ENCODE assay signal across 1 cellular context in genomic region chr12:110583137-110584059, GRCh38.
A peak's percentile ranks its signal among the peaks of the same experiment; 100 is the strongest.
TF ChIP-seq lines count a peak whose summit lies in the region.

A gene with protein sequence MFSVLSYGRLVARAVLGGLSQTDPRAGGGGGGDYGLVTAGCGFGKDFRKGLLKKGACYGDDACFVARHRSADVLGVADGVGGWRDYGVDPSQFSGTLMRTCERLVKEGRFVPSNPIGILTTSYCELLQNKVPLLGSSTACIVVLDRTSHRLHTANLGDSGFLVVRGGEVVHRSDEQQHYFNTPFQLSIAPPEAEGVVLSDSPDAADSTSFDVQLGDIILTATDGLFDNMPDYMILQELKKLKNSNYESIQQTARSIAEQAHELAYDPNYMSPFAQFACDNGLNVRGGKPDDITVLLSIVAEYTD (minus strand): TSS chr12:110583318. CDS start chr12:110583031, 287 bp downstream.

TF ChIP-seq in K562, 482 proteins besides CTCF, POLR2A, EP300 and RAD21 (continued from another document and continues in another):
- TF ChIP-seq, protein P1, sequence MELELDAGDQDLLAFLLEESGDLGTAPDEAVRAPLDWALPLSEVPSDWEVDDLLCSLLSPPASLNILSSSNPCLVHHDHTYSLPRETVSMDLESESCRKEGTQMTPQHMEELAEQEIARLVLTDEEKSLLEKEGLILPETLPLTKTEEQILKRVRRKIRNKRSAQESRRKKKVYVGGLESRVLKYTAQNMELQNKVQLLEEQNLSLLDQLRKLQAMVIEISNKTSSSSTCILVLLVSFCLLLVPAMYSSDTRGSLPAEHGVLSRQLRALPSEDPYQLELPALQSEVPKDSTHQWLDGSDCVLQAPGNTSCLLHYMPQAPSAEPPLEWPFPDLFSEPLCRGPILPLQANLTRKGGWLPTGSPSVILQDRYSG (tag; conservative IDR thresholded peaks at IDR 0.05; ENCODE audit: low read depth) = no peak
- no peak for TF ChIP-seq TCF15 (CRISPR knock-in tag; IDR thresholded peaks at IDR 0.05)
- TF ChIP-seq NR2F6 (CRISPR knock-in tag; IDR thresholded peaks at IDR 0.05) = no peak
- TF ChIP-seq KDM2B (CRISPR knock-in tag; IDR thresholded peaks at IDR 0.05) = no peak
- no peak for TF ChIP-seq CSDE1 (IDR thresholded peaks at IDR 0.05)
- peak; percentile 93 for TF ChIP-seq NFIC (IDR thresholded peaks at IDR 0.05)
- peak; percentile 69 to 97 (median 94) for TF ChIP-seq YY1 (IDR thresholded peaks at IDR 0.05; ENCODE audit: borderline replicate concordance in 1 of 3, control insufficient read depth in 1 of 3, extremely low read depth in 1 of 3, insufficient read depth in 3 of 3, insufficient read length in 1 of 3, insufficient replicate concordance in 2 of 3, low read depth in 1 of 3, low read length in 2 of 3)
- 0 out of 2 replicates have a peak, but pooled peaks have one; percentile 10 for TF ChIP-seq CREB3L1 (IDR thresholded peaks at IDR 0.05; ENCODE audit: borderline replicate concordance, low read depth)
- TF ChIP-seq SIN3A (IDR thresholded peaks at IDR 0.05; ENCODE audit: borderline replicate concordance in 2 of 2, control insufficient read depth in 1 of 2, low read depth in 2 of 2, low read length in 2 of 2) = peak; percentile 49 to 72; a peak in 2 of 4 replicates
- no peak for TF ChIP-seq NR0B1 (IDR thresholded peaks at IDR 0.05; ENCODE audit: partially characterized antibody)
- no peak for TF ChIP-seq ZNF197 (CRISPR knock-in tag; IDR thresholded peaks at IDR 0.05; ENCODE audit: low read depth)
- TF ChIP-seq, protein P2, sequence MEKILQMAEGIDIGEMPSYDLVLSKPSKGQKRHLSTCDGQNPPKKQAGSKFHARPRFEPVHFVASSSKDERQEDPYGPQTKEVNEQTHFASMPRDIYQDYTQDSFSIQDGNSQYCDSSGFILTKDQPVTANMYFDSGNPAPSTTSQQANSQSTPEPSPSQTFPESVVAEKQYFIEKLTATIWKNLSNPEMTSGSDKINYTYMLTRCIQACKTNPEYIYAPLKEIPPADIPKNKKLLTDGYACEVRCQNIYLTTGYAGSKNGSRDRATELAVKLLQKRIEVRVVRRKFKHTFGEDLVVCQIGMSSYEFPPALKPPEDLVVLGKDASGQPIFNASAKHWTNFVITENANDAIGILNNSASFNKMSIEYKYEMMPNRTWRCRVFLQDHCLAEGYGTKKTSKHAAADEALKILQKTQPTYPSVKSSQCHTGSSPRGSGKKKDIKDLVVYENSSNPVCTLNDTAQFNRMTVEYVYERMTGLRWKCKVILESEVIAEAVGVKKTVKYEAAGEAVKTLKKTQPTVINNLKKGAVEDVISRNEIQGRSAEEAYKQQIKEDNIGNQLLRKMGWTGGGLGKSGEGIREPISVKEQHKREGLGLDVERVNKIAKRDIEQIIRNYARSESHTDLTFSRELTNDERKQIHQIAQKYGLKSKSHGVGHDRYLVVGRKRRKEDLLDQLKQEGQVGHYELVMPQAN (IDR thresholded peaks at IDR 0.05; ENCODE audit: borderline replicate concordance) = peak; percentile 46; the same call in 1 of the 2 replicates
- peak; percentile 29; the same call in 1 of the 2 replicates for TF ChIP-seq NCOR1 (IDR thresholded peaks at IDR 0.05)
- TF ChIP-seq, protein P3, sequence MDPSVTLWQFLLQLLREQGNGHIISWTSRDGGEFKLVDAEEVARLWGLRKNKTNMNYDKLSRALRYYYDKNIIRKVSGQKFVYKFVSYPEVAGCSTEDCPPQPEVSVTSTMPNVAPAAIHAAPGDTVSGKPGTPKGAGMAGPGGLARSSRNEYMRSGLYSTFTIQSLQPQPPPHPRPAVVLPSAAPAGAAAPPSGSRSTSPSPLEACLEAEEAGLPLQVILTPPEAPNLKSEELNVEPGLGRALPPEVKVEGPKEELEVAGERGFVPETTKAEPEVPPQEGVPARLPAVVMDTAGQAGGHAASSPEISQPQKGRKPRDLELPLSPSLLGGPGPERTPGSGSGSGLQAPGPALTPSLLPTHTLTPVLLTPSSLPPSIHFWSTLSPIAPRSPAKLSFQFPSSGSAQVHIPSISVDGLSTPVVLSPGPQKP (CRISPR knock-in tag; IDR thresholded peaks at IDR 0.05) = no peak
- no peak for TF ChIP-seq SETDB1 (IDR thresholded peaks at IDR 0.05; ENCODE audit: low read length)
- TF ChIP-seq ATF7 (IDR thresholded peaks at IDR 0.05) = 0 out of 2 replicates have a peak, but pooled peaks have one; percentile 21
- TF ChIP-seq CHD2 (IDR thresholded peaks at IDR 0.05; ENCODE audit: low read depth, low read length) = no peak
- TF ChIP-seq FIP1L1 (IDR thresholded peaks at IDR 0.05; ENCODE audit: low read depth, low read length, poor library complexity, severe bottlenecking) = no peak
- no peak for TF ChIP-seq HMGXB4 (CRISPR knock-in tag; IDR thresholded peaks at IDR 0.05)
- TF ChIP-seq MECOM (CRISPR knock-in tag; IDR thresholded peaks at IDR 0.05) = no peak
- peak; percentile 56 for TF ChIP-seq KDM5B (IDR thresholded peaks at IDR 0.05; ENCODE audit: insufficient replicate concordance, low read depth, low read length)
- no peak for TF ChIP-seq ZNF644 (tag; IDR thresholded peaks at IDR 0.05; ENCODE audit: low read depth)
- TF ChIP-seq ZNF764 (CRISPR knock-in tag; IDR thresholded peaks at IDR 0.05; ENCODE audit: low read depth) = no peak
- TF ChIP-seq PRMT5 (CRISPR knock-in tag; IDR thresholded peaks at IDR 0.05) = no peak
- TF ChIP-seq, protein P4, sequence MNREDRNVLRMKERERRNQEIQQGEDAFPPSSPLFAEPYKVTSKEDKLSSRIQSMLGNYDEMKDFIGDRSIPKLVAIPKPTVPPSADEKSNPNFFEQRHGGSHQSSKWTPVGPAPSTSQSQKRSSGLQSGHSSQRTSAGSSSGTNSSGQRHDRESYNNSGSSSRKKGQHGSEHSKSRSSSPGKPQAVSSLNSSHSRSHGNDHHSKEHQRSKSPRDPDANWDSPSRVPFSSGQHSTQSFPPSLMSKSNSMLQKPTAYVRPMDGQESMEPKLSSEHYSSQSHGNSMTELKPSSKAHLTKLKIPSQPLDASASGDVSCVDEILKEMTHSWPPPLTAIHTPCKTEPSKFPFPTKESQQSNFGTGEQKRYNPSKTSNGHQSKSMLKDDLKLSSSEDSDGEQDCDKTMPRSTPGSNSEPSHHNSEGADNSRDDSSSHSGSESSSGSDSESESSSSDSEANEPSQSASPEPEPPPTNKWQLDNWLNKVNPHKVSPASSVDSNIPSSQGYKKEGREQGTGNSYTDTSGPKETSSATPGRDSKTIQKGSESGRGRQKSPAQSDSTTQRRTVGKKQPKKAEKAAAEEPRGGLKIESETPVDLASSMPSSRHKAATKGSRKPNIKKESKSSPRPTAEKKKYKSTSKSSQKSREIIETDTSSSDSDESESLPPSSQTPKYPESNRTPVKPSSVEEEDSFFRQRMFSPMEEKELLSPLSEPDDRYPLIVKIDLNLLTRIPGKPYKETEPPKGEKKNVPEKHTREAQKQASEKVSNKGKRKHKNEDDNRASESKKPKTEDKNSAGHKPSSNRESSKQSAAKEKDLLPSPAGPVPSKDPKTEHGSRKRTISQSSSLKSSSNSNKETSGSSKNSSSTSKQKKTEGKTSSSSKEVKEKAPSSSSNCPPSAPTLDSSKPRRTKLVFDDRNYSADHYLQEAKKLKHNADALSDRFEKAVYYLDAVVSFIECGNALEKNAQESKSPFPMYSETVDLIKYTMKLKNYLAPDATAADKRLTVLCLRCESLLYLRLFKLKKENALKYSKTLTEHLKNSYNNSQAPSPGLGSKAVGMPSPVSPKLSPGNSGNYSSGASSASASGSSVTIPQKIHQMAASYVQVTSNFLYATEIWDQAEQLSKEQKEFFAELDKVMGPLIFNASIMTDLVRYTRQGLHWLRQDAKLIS (CRISPR knock-in tag; IDR thresholded peaks at IDR 0.05) = no peak
- TF ChIP-seq JUND (IDR thresholded peaks at IDR 0.05; ENCODE audit: borderline replicate concordance, low read depth, low read length) = peak; percentile 58
- no peak; the same call in 2 of the 3 replicates for TF ChIP-seq JUND (tag; IDR thresholded peaks at IDR 0.05; ENCODE audit: borderline replicate concordance, low read depth, low read length)
- no peak for TF ChIP-seq NR2C2 (CRISPR knock-in tag; IDR thresholded peaks at IDR 0.05)
- peak; percentile 75 for TF ChIP-seq NR2C2 (tag; IDR thresholded peaks at IDR 0.05)
- TF ChIP-seq TARDBP (IDR thresholded peaks at IDR 0.05) = no peak; the same call in 1 of the 2 replicates
- TF ChIP-seq TAL1 (IDR thresholded peaks at IDR 0.05) = peak; percentile 67
- peak; percentile 57; the same call in 1 of the 2 replicates for TF ChIP-seq ZNF395 (CRISPR knock-in tag; IDR thresholded peaks at IDR 0.05)
- no peak for TF ChIP-seq NCOA4 (IDR thresholded peaks at IDR 0.05; ENCODE audit: partially characterized antibody)
- no peak for TF ChIP-seq NEUROD1 (IDR thresholded peaks at IDR 0.05; ENCODE audit: borderline replicate concordance, low read depth, low read length, partially characterized antibody)
- TF ChIP-seq FOSL1 (tag; conservative IDR thresholded peaks at IDR 0.05) = 0 out of 2 replicates have a peak, but pooled peaks have one; percentile 33
- TF ChIP-seq CTBP1 (IDR thresholded peaks at IDR 0.05; ENCODE audit: borderline replicate concordance) = peak; percentile 69; the same call in 1 of the 2 replicates
- peak; percentile 48; the same call in 1 of the 2 replicates for TF ChIP-seq ELF1 (tag; IDR thresholded peaks at IDR 0.05)
- peak; percentile 14; the same call in 1 of the 2 replicates for TF ChIP-seq SUPT5H (IDR thresholded peaks at IDR 0.05)
- TF ChIP-seq DDX20 (tag; IDR thresholded peaks at IDR 0.05; ENCODE audit: low read depth) = no peak
- TF ChIP-seq NRF1 (conservative IDR thresholded peaks at IDR 0.05 in 1 of 2, IDR thresholded peaks at IDR 0.05 in 1 of 2) = peak; percentile 97 to 98
- TF ChIP-seq PBX2 (CRISPR knock-in tag; IDR thresholded peaks at IDR 0.05; ENCODE audit: low read depth) = no peak
- TF ChIP-seq PBX2 (tag; conservative IDR thresholded peaks at IDR 0.05; ENCODE audit: low read depth) = peak; percentile 24; the same call in 1 of the 2 replicates
- TF ChIP-seq ZNF224 (CRISPR knock-in tag; IDR thresholded peaks at IDR 0.05) = no peak
- no peak for TF ChIP-seq NBN (IDR thresholded peaks at IDR 0.05; ENCODE audit: low read depth)
